In genomic region chr5:153696256-153696655, GRCh38 we compare ENCODE assay signal across 32 cellular contexts.
"Had no signal": no experiment of that assay in that cellular context is flagged by ENCODE, and none has a peak within 500 bp of the region (broad histone marks: within the 10 kb centered on the region; RNA-seq: fewer than 3 reads in every experiment).

No MANE protein-coding gene starts in this region.

- H3K27me3 Mint-ChIP-seq: activated CD8-positive, alpha-beta memory T cell treated with anti-CD3 and anti-CD28 coated beads, Interleukin-2, amount 10 ng/mL, durations not matched to agents 7 days and 5 days; activated naive CD8-positive, alpha-beta T cell treated with anti-CD3 and anti-CD28 coated beads, Interleukin-2, amount 10 ng/mL, durations not matched to agents 7 days and 5 days; T-helper 17 cell had no signal

- H3K4me1 Mint-ChIP-seq: activated B cell treated with CpG ODN at 0.5 μM for 24 hours; activated CD8-positive, alpha-beta memory T cell treated with anti-CD3 and anti-CD28 coated beads, Interleukin-2, amount 10 ng/mL, durations not matched to agents 7 days and 5 days; activated naive CD8-positive, alpha-beta T cell treated with anti-CD3 and anti-CD28 coated beads, Interleukin-2, amount 10 ng/mL, durations not matched to agents 7 days and 5 days; brain; T-helper 17 cell had no signal

- ATAC-seq: activated CD4-positive, CD25-positive, alpha-beta regulatory T cell treated with anti-CD3 and anti-CD28 coated beads, Interleukin-2, amount 50 U/mL, for 24 hours; activated CD8-positive, alpha-beta memory T cell treated with anti-CD3 and anti-CD28 coated beads, Interleukin-2, amount 10 ng/mL, durations not matched to agents 7 days and 5 days; activated CD8-positive, alpha-beta T cell treated with anti-CD3 and anti-CD28 coated beads, Interleukin-2, amount 10 ng/mL, durations not matched to agents 7 days and 5 days; activated naive CD4-positive, alpha-beta T cell treated with anti-CD3 and anti-CD28 coated beads, Interleukin-2, amount 50 U/mL, for 72 hours; gastroesophageal sphincter; T-helper 17 cell had no signal

- H3K36me3 ChIP-seq: ascending aorta, breast epithelium, cardiac muscle cell, colonic mucosa, esophagus squamous epithelium, gastroesophageal sphincter, WERI-Rb-1 had no signal

- H3K9me3 ChIP-seq: ascending aorta, breast epithelium, colonic mucosa, esophagus squamous epithelium, gastroesophageal sphincter had no signal

- H3K4me3 ChIP-seq: ascending aorta, breast epithelium, cardiac muscle cell, colonic mucosa, esophagus squamous epithelium, gastroesophageal sphincter had no signal

- DNase-seq: activated B cell treated with CpG ODN at 0.5 μM for 24 hours; activated CD4-positive, alpha-beta memory T cell treated with anti-CD3 and anti-CD28 coated beads for 36 hours; activated CD4-positive, alpha-beta T cell treated with anti-CD3 and anti-CD28 coated beads for 48 hours; activated CD8-positive, alpha-beta memory T cell treated with anti-CD3 and anti-CD28 coated beads, Interleukin-2, amount 10 ng/mL, durations not matched to agents 7 days and 5 days; activated CD8-positive, alpha-beta memory T cell treated with anti-CD3 and anti-CD28 coated beads, Interleukin-2, amount 50 U/mL, for 4 hours; activated CD8-positive, alpha-beta T cell treated with anti-CD3 and anti-CD28 coated beads, Interleukin-2, amount 10 ng/mL, durations not matched to agents 7 days and 5 days; activated effector memory CD4-positive, alpha-beta T cell treated with anti-CD3 and anti-CD28 coated beads, Interleukin-2, amount 50 U/mL, for 16 hours; activated naive CD4-positive, alpha-beta T cell treated with anti-CD3 and anti-CD28 coated beads for 36 hours; activated naive CD8-positive, alpha-beta T cell treated with anti-CD3 and anti-CD28 coated beads, Interleukin-2, amount 10 ng/mL, durations not matched to agents 7 days and 5 days; activated T-cell treated with anti-CD3 and anti-CD28 coated beads, Interleukin-2, amount 50 U/mL, for 1 hour; activated T-cell treated with anti-CD3 and anti-CD28 coated beads, Interleukin-2, amount 50 U/mL, for 48 hours; central memory CD4-positive, alpha-beta T cell; cerebellar nuclear complex; colonic mucosa; effector CD8-positive, alpha-beta T cell; esophagus squamous epithelium; foreskin melanocyte; T-helper 1 cell; T-helper 17 cell; T1000; WERI-Rb-1 had no signal

- H3K27ac Mint-ChIP-seq: activated B cell treated with CpG ODN at 0.5 μM for 24 hours; activated CD4-positive, alpha-beta memory T cell treated with anti-CD3 and anti-CD28 coated beads for 36 hours; activated CD8-positive, alpha-beta memory T cell treated with anti-CD3 and anti-CD28 coated beads, Interleukin-2, amount 10 ng/mL, durations not matched to agents 7 days and 5 days; activated CD8-positive, alpha-beta T cell treated with anti-CD3 and anti-CD28 coated beads, Interleukin-2, amount 10 ng/mL, durations not matched to agents 7 days and 5 days; activated naive CD4-positive, alpha-beta T cell treated with anti-CD3 and anti-CD28 coated beads for 36 hours; activated naive CD4-positive, alpha-beta T cell treated with anti-CD3 and anti-CD28 coated beads, Interleukin-2, amount 50 U/mL, for 72 hours; activated naive CD8-positive, alpha-beta T cell treated with anti-CD3 and anti-CD28 coated beads, Interleukin-2, amount 10 ng/mL, durations not matched to agents 7 days and 5 days; activated T-helper 1 cell treated with anti-CD3 and anti-CD28 coated beads, Interleukin-12 subunit alpha, Interleukin-12 subunit beta, Interleukin-2, Interleukin-4 antibody, amounts not matched to agents 30 ng/mL and 10 ng/mL and 1 ng/mL, durations not matched to agents 14 hours and 24 hours and 36 hours; activated T-helper 2 cell treated with anti-CD3 and anti-CD28 coated beads, Interferon-gamma antibody, Interleukin-2, Interleukin-4, amounts not matched to agents 10 μg/mL and 5 μg/mL and 100 μg/mL, durations not matched to agents 14 hours and 24 hours and 36 hours; brain; T-helper 17 cell; T-helper 2 cell treated with Interferon-gamma antibody and Interleukin-4, amounts not matched to agents 5 μg/mL and 100 μg/mL, for 36 hours had no signal

- H3K27ac ChIP-seq: ascending aorta, breast epithelium, cardiac muscle cell, colonic mucosa, epithelial cell of prostate, esophagus squamous epithelium, gastroesophageal sphincter, WERI-Rb-1 had no signal

- H3K27me3 ChIP-seq: ascending aorta, breast epithelium, cardiac muscle cell, colonic mucosa, esophagus squamous epithelium, gastroesophageal sphincter had no signal

- H3K4me3 Mint-ChIP-seq: activated B cell treated with CpG ODN at 0.5 μM for 24 hours; activated CD4-positive, alpha-beta memory T cell treated with anti-CD3 and anti-CD28 coated beads for 36 hours; activated CD8-positive, alpha-beta memory T cell treated with anti-CD3 and anti-CD28 coated beads, Interleukin-2, amount 10 ng/mL, durations not matched to agents 7 days and 5 days; activated CD8-positive, alpha-beta T cell treated with anti-CD3 and anti-CD28 coated beads, Interleukin-2, amount 10 ng/mL, durations not matched to agents 7 days and 5 days; activated naive CD4-positive, alpha-beta T cell treated with anti-CD3 and anti-CD28 coated beads for 36 hours; activated naive CD8-positive, alpha-beta T cell treated with anti-CD3 and anti-CD28 coated beads, Interleukin-2, amount 10 ng/mL, durations not matched to agents 7 days and 5 days; activated T-helper 1 cell treated with anti-CD3 and anti-CD28 coated beads, Interleukin-12 subunit alpha, Interleukin-12 subunit beta, Interleukin-2, Interleukin-4 antibody, amounts not matched to agents 30 ng/mL and 10 ng/mL and 1 ng/mL, durations not matched to agents 14 hours and 24 hours and 36 hours; brain; T-helper 17 cell; T-helper 2 cell treated with Interferon-gamma antibody and Interleukin-4, amounts not matched to agents 5 μg/mL and 100 μg/mL, for 36 hours had no signal

- H3K4me1 ChIP-seq: ascending aorta, breast epithelium, colonic mucosa, esophagus squamous epithelium, gastroesophageal sphincter had no signal

- H3K9me3 Mint-ChIP-seq: activated B cell treated with CpG ODN at 0.5 μM for 24 hours; activated CD4-positive, alpha-beta memory T cell treated with anti-CD3 and anti-CD28 coated beads for 36 hours; activated naive CD4-positive, alpha-beta T cell treated with anti-CD3 and anti-CD28 coated beads for 36 hours; activated naive CD4-positive, alpha-beta T cell treated with anti-CD3 and anti-CD28 coated beads, Interleukin-2, amount 50 U/mL, for 72 hours; activated naive CD8-positive, alpha-beta T cell treated with anti-CD3 and anti-CD28 coated beads, Interleukin-2, amount 10 ng/mL, durations not matched to agents 7 days and 5 days; activated T-helper 1 cell treated with anti-CD3 and anti-CD28 coated beads, Interleukin-12 subunit alpha, Interleukin-12 subunit beta, Interleukin-2, Interleukin-4 antibody, amounts not matched to agents 30 ng/mL and 10 ng/mL and 1 ng/mL, durations not matched to agents 14 hours and 24 hours and 36 hours; activated T-helper 2 cell treated with anti-CD3 and anti-CD28 coated beads, Interferon-gamma antibody, Interleukin-2, Interleukin-4, amounts not matched to agents 10 μg/mL and 5 μg/mL and 100 μg/mL, durations not matched to agents 14 hours and 24 hours and 36 hours; brain had no signal

- H3K36me3 Mint-ChIP-seq: activated CD4-positive, alpha-beta memory T cell treated with anti-CD3 and anti-CD28 coated beads for 36 hours; activated CD8-positive, alpha-beta memory T cell treated with anti-CD3 and anti-CD28 coated beads, Interleukin-2, amount 10 ng/mL, durations not matched to agents 7 days and 5 days; activated naive CD4-positive, alpha-beta T cell treated with anti-CD3 and anti-CD28 coated beads, Interleukin-2, amount 50 U/mL, for 72 hours; activated naive CD8-positive, alpha-beta T cell treated with anti-CD3 and anti-CD28 coated beads, Interleukin-2, amount 10 ng/mL, durations not matched to agents 7 days and 5 days had no signal
